In the genomic region with DNA sequence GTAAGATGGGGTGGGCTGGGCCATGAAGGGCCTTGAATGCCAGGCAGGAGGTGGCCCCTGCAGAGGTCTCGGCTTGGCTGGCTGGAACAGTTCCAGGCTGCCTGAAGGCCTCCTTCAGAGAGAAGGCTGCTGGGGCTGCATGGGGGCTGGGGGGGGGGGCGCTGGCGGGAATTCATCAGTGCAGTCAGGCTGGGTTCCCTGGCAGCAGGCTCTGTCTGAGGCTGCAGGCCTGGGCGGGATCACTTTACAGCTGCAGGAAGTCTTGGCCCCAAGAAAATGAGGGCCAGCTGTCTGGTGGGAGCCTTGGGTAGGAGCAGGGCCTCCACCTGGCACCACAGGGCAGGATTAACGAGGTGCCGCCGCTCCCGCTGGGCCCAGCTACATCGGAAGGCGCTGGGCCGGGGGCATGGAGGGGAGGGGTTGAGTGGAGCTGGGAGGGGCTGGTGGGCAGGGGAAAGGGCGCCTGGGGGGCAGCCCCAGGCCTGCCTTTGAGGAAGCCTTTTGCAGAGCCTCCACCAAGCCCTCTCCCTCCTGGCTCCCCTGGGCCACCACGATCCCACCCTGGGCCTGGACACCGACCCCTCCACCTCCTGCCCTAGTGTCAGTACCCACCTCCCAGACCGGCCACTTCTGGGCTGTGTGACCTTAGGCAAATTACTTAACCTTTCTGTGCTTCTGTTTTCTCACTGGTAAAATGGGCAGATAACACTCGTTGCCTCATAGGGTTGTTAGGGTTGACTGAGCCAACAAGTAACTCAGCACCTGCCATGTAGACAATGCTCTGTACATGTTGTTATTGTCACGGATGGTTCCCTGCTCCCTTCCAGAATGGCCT, we compare ENCODE assay signal across 8 cellular contexts. TPM values are rescaled to one million over a fixed set of nuclear protein-coding genes. Genes with fewer than 3 reads are reported as not detected.
DNase-seq lines count a peak whose midpoint lies in the region; ATAC-seq and TF ChIP-seq lines count a peak whose summit lies in the region.

No MANE protein-coding gene starts in this region.

- no peak for ATAC-seq in CD4-positive, CD25-positive, alpha-beta regulatory T cell (ENCODE audit: low read depth in 2 of 2)

- H4K20me1 ChIP-seq in osteoblast (ENCODE audit: insufficient read depth, low read length) = no peaks in the 10 kb centered on the region

- no peaks in the 10 kb centered on the region for H3K9me3 Mint-ChIP-seq in CD4-positive, CD25-positive, alpha-beta regulatory T cell
- no peaks in the 10 kb centered on the region for H3K9me3 Mint-ChIP-seq in activated CD4-positive, alpha-beta memory T cell treated with anti-CD3 and anti-CD28 coated beads, Interleukin-2, amount 10 ng/mL, durations not matched to agents 7 days and 5 days

- DNase-seq in CD4-positive, CD25-positive, alpha-beta regulatory T cell = no peak
- DNase-seq in NCI-H1436 (lab: John Stamatoyannopoulos, UW) = peak; percentile 48
- DNase-seq in dedifferentiated amniotic fluid mesenchymal stem cell (ENCODE audit: extremely low spot score) = peak; percentile 28
- peak; percentile 78 for DNase-seq in osteoblast (ENCODE audit: insufficient read length, low spot score, missing footprints)
- no peak for DNase-seq in activated CD4-positive, CD25-positive, alpha-beta regulatory T cell (lab: John Stamatoyannopoulos, UW)
- DNase-seq in activated CD4-positive, alpha-beta memory T cell treated with anti-CD3 and anti-CD28 coated beads, Interleukin-2, amount 10 ng/mL, durations not matched to agents 7 days and 5 days = no peak
- no peak for DNase-seq in MV-4-11 (lab: John Stamatoyannopoulos, UW)
- DNase-seq in effector CD8-positive, alpha-beta T cell (lab: John Stamatoyannopoulos, UW) = no peak

- no peak for TF ChIP-seq CTCF in osteoblast (IDR thresholded peaks at IDR 0.05; ENCODE audit: extremely low read depth, low read depth, low read length)

- H3K27ac Mint-ChIP-seq in CD4-positive, CD25-positive, alpha-beta regulatory T cell = peak overlapping the region; percentile 78 to 90 (median 83)
- no peak overlapping the region for H3K27ac Mint-ChIP-seq in activated CD4-positive, alpha-beta memory T cell treated with anti-CD3 and anti-CD28 coated beads, Interleukin-2, amount 10 ng/mL, durations not matched to agents 7 days and 5 days

- no peak overlapping the region for H2AFZ ChIP-seq in osteoblast (ENCODE audit: low read length)

- H3K36me3 ChIP-seq in CD4-positive, CD25-positive, alpha-beta regulatory T cell (ENCODE audit: control insufficient read depth, insufficient read depth, low read length) = no peaks in the 10 kb centered on the region
- H3K36me3 ChIP-seq in osteoblast (ENCODE audit: insufficient read depth, low read length) = peaks cover 24% of the 10 kb centered on the region

- H3K4me3 Mint-ChIP-seq in CD4-positive, CD25-positive, alpha-beta regulatory T cell = peak overlapping the region in 2 of 4 donors; percentile 32 to 78
- no peak overlapping the region for H3K4me3 Mint-ChIP-seq in activated CD4-positive, alpha-beta memory T cell treated with anti-CD3 and anti-CD28 coated beads, Interleukin-2, amount 10 ng/mL, durations not matched to agents 7 days and 5 days

- no peaks in the 10 kb centered on the region for H3K27me3 ChIP-seq in CD4-positive, CD25-positive, alpha-beta regulatory T cell (ENCODE audit: control insufficient read depth, insufficient read depth, low read length)
- no peaks in the 10 kb centered on the region for H3K27me3 ChIP-seq in osteoblast (ENCODE audit: insufficient read depth, low read length)

- H3K36me3 Mint-ChIP-seq in CD4-positive, CD25-positive, alpha-beta regulatory T cell = no peaks in the 10 kb centered on the region
- H3K36me3 Mint-ChIP-seq in activated CD4-positive, alpha-beta memory T cell treated with anti-CD3 and anti-CD28 coated beads, Interleukin-2, amount 10 ng/mL, durations not matched to agents 7 days and 5 days (ENCODE audit: low read depth) = no peaks in the 10 kb centered on the region

- no peak overlapping the region for H3K4me3 ChIP-seq in CD4-positive, CD25-positive, alpha-beta regulatory T cell (ENCODE audit: low read depth, low read length)
- H3K4me3 ChIP-seq in osteoblast (ENCODE audit: insufficient read depth, low read length) = peak overlapping the region; percentile 80

- no peaks in the 10 kb centered on the region for H3K27me3 Mint-ChIP-seq in CD4-positive, CD25-positive, alpha-beta regulatory T cell
- H3K27me3 Mint-ChIP-seq in activated CD4-positive, alpha-beta memory T cell treated with anti-CD3 and anti-CD28 coated beads, Interleukin-2, amount 10 ng/mL, durations not matched to agents 7 days and 5 days = peaks cover 5% of the 10 kb centered on the region

- POLR2A ChIA-PET in activated CD4-positive, alpha-beta memory T cell treated with anti-CD3 and anti-CD28 coated beads, Interleukin-2, amount 10 ng/mL, durations not matched to agents 7 days and 5 days (lab: Charles Lee) = interaction anchor here (1.1 to 1.5 kb wide), 2 partner anchors 14 to 17 kb away, joined by 3 read pairs; no protein-coding TSS in a partner anchor

- H3K4me2 ChIP-seq in osteoblast (ENCODE audit: insufficient read depth, low read length) = peak overlapping the region; percentile 98

- H3K4me1 ChIP-seq in CD4-positive, CD25-positive, alpha-beta regulatory T cell (ENCODE audit: control insufficient read depth, insufficient read depth, low read length, poor library complexity, severe bottlenecking) = peaks cover 24% of the 10 kb centered on the region
- peaks cover 18% of the 10 kb centered on the region for H3K4me1 ChIP-seq in osteoblast (ENCODE audit: insufficient read depth, low read length)

- no peaks in the 10 kb centered on the region for H3K79me2 ChIP-seq in osteoblast (ENCODE audit: insufficient read depth, low read length)

- H3K9me3 ChIP-seq in CD4-positive, CD25-positive, alpha-beta regulatory T cell (ENCODE audit: control insufficient read depth in 2 of 2, low read length in 2 of 2) = no peaks in the 10 kb centered on the region
- H3K9me3 ChIP-seq in osteoblast (ENCODE audit: low read depth, low read length) = no peaks in the 10 kb centered on the region

- CTCF ChIA-PET in activated CD4-positive, alpha-beta memory T cell treated with anti-CD3 and anti-CD28 coated beads, Interleukin-2, amount 10 ng/mL, durations not matched to agents 7 days and 5 days (lab: Charles Lee) = interaction anchor here (1.0 to 3.9 kb wide), 7 partner anchors 20 to 774 kb away, joined by 3 to 42 read pairs (median 10); no protein-coding TSS in a partner anchor

- peaks cover 8 to 33% (median 18%) of the 10 kb centered on the region in 4 donors for H3K4me1 Mint-ChIP-seq in CD4-positive, CD25-positive, alpha-beta regulatory T cell
- peaks cover 27% of the 10 kb centered on the region for H3K4me1 Mint-ChIP-seq in activated CD4-positive, alpha-beta memory T cell treated with anti-CD3 and anti-CD28 coated beads, Interleukin-2, amount 10 ng/mL, durations not matched to agents 7 days and 5 days

- H3K27ac ChIP-seq in CD4-positive, CD25-positive, alpha-beta regulatory T cell (ENCODE audit: insufficient read depth, low read length, poor library complexity, severe bottlenecking) = no peak overlapping the region
- peak overlapping the region; percentile 89 for H3K27ac ChIP-seq in osteoblast (ENCODE audit: low read depth, low read length)

RNA-seq across cellular contexts. Expression of gene HMOX1, which starts 31.0 kb away (rescaled TPM):
- total RNA-seq in CD4-positive, CD25-positive, alpha-beta regulatory T cell = not detected
- 1 to 10 TPM in 3 of 4 donors, under 1 TPM in 1; 0.93 to 2.9 (median 1.7) TPM for polyA plus RNA-seq in CD4-positive, CD25-positive, alpha-beta regulatory T cell
- total RNA-seq in osteoblast = 411 and 475 TPM in 2 replicates
- 1 to 10 TPM; 2.4 to 2.9 TPM for total RNA-seq in activated CD4-positive, alpha-beta memory T cell treated with anti-CD3 and anti-CD28 coated beads, Interleukin-2, amount 10 ng/mL, durations not matched to agents 7 days and 5 days

RNA-seq across cellular contexts. Expression of gene MCM5, which starts 50.0 kb away (rescaled TPM):
- 59.7 TPM for total RNA-seq in CD4-positive, CD25-positive, alpha-beta regulatory T cell
- polyA plus RNA-seq in CD4-positive, CD25-positive, alpha-beta regulatory T cell = 10 to 100 TPM; 40.6 to 50.9 (median 43.4) TPM
- total RNA-seq in osteoblast = 12.7 and 13.6 TPM in 2 replicates
- total RNA-seq in activated CD4-positive, alpha-beta memory T cell treated with anti-CD3 and anti-CD28 coated beads, Interleukin-2, amount 10 ng/mL, durations not matched to agents 7 days and 5 days = 100 to 1,000 TPM; 190 to 195 TPM

RNA-seq across cellular contexts. Expression of gene TOM1, which starts 50.2 kb away (rescaled TPM):
- 194 TPM for total RNA-seq in CD4-positive, CD25-positive, alpha-beta regulatory T cell
- polyA plus RNA-seq in CD4-positive, CD25-positive, alpha-beta regulatory T cell = 10 to 100 TPM; 54.8 to 73.4 (median 64.9) TPM
- 118 and 131 TPM in 2 replicates for total RNA-seq in osteoblast
- 10 to 100 TPM; 37.3 to 41.4 TPM for total RNA-seq in activated CD4-positive, alpha-beta memory T cell treated with anti-CD3 and anti-CD28 coated beads, Interleukin-2, amount 10 ng/mL, durations not matched to agents 7 days and 5 days

Comparison
In these comparisons a context has a peak if more than half of its experiments do, and no peak if none do; other contexts are left out.
1. DNase-seq: peak in NCI-H1436 (single experiment), dedifferentiated amniotic fluid mesenchymal stem cell (single experiment) and osteoblast (single experiment); none in CD4-positive, CD25-positive, alpha-beta regulatory T cell (0 of 3), activated CD4-positive, CD25-positive, alpha-beta regulatory T cell (0 of 4), activated CD4-positive, alpha-beta memory T cell treated with anti-CD3 and anti-CD28 coated beads, Interleukin-2, amount 10 ng/mL, durations not matched to agents 7 days and 5 days (single experiment), MV-4-11 (single experiment) and effector CD8-positive, alpha-beta T cell (single experiment).
2. RNA of gene HMOX1, which starts 31.0 kb away (total RNA-seq): 411 to 475 TPM in osteoblast; 2.4 to 2.9 TPM in activated CD4-positive, alpha-beta memory T cell treated with anti-CD3 and anti-CD28 coated beads, Interleukin-2, amount 10 ng/mL, durations not matched to agents 7 days and 5 days and not detected in CD4-positive, CD25-positive, alpha-beta regulatory T cell (single experiment); every median in the first group is over 100 times any median in the second.